ENCODE assay signal across 19 cellular contexts in the genomic region with DNA sequence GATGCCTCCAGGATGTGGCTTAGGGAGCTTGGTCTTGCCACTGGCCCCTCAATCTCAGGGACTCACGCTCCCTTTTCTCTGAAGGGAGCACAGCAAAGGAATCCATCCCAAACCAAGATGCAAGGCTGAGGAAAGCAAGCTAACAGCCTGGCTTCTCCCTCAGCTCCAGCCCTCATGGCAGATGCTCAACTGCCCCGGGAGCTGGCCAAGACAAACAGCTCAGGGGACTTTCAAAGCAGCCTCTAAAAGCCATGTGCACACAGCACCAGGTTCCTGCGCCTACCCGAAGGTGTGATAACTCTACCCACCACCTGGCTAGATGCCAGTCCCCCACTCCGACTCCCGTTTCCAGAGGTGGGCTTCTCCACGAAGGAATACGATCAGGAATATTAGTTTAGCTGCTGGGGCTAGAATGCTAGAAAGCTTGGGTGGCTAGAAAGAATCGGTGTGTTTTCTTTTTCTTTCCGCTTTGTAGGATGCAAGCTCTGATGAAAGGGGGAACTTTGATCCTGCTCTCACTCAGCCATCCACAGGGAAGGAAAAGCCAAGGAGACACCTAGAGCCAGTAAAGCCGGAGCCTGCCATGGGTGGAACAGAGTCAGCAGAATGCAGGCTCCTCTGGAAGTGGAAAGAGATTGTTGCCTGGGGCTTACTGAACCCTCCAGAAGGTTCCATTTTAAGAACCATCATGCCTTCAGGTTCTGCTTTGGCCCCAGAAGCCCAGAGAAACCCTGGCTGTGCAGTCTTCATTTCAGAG.
"Had no signal": no experiment of that assay in that cellular context is flagged by ENCODE, and none has a peak within 500 bp of the region (broad histone marks: within the 10 kb centered on the region; RNA-seq: fewer than 3 reads in every experiment).

No MANE protein-coding gene starts in this region.

- DNase-seq: activated CD4-positive, alpha-beta T cell treated with anti-CD3 and anti-CD28 coated beads, Interleukin-2, amount 10 ng/mL, durations not matched to agents 24 days and 14 days; activated CD4-positive, CD25-positive, alpha-beta regulatory T cell; activated CD8-positive, alpha-beta memory T cell treated with anti-CD3 and anti-CD28 coated beads, Interleukin-2, amount 50 U/mL, for 4 hours; activated effector memory CD4-positive, alpha-beta T cell treated with anti-CD3 and anti-CD28 coated beads, Interleukin-2, amount 50 U/mL, for 16 hours; activated naive CD4-positive, alpha-beta T cell treated with anti-CD3 and anti-CD28 coated beads, Interleukin-2, amount 50 U/mL, for 16 hours; activated T-cell treated with anti-CD3 and anti-CD28 coated beads, Interleukin-2, amount 50 U/mL, for 48 hours; effector memory CD4-positive, alpha-beta T cell; occipital lobe; small intestine; stimulated activated CD4-positive, alpha-beta T cell treated with anti-CD3 and anti-CD28 coated beads, Interleukin-15, amount 100 ng/mL, for 24 hours; stimulated activated CD4-positive, alpha-beta T cell treated with anti-CD3 and anti-CD28 coated beads, Interleukin-2, amount 100 ng/mL, for 48 hours; T-helper 1 cell; T-helper 9 cell; upper lobe of left lung had no signal

- H3K27me3 ChIP-seq: ascending aorta, esophagus muscularis mucosa, upper lobe of left lung had no signal

- H3K4me3 ChIP-seq: ascending aorta, breast epithelium, esophagus muscularis mucosa, lung, upper lobe of left lung had no signal

- ATAC-seq: natural killer cell treated with Interleukin-12 subunit alpha and Interleukin-12 subunit beta and Interleukin-15 and Interleukin-18, amount 100 ng/mL, for 72 hours had no signal

- H3K27ac ChIP-seq: ascending aorta, breast epithelium, esophagus muscularis mucosa, upper lobe of left lung had no signal

- H3K9me3 ChIP-seq: ascending aorta, breast epithelium, esophagus muscularis mucosa, upper lobe of left lung had no signal

- H3K4me1 ChIP-seq: breast epithelium, upper lobe of left lung had no signal

- H3K36me3 ChIP-seq: ascending aorta, breast epithelium, esophagus muscularis mucosa, upper lobe of left lung had no signal
